8 cellular contexts compared by ENCODE assay signal in genomic region chr3:8301977-8302589, GRCh38.
A peak's percentile ranks its signal among the peaks of the same experiment; 100 is the strongest.
DNase-seq lines count a peak whose midpoint lies in the region; ATAC-seq and TF ChIP-seq lines count a peak whose summit lies in the region.

No MANE protein-coding gene starts in this region.

- H3K36me3 ChIP-seq in HEK293 (ENCODE audit: control insufficient read depth in 2 of 2, insufficient read depth in 1 of 2, low read length in 2 of 2) = no peaks in the 10 kb centered on the region
- no peaks in the 10 kb centered on the region for H3K36me3 ChIP-seq in lung (ENCODE audit: control insufficient read depth in 2 of 2, insufficient read depth in 2 of 2, low read length in 2 of 2)

- H3K27ac ChIP-seq in HEK293 (ENCODE audit: extremely low read depth, low read depth, low read length) = no peak overlapping the region
- H3K27ac ChIP-seq in lung (ENCODE audit: low read depth in 1 of 2, low read length in 1 of 2) = no peak overlapping the region

- H3K4me1 ChIP-seq in HEK293 (ENCODE audit: control insufficient read depth, insufficient read depth, low read length) (no peaks in the 10 kb centered on the region), lung (ENCODE audit: control insufficient read depth in 2 of 2, insufficient read depth in 2 of 2, low read length in 2 of 2) (no peaks in the 10 kb centered on the region)

- peaks cover 14% of the 10 kb centered on the region for H3K4me1 Mint-ChIP-seq in central memory CD8-positive, alpha-beta T cell

- peak; percentile 28 for ATAC-seq in central memory CD8-positive, alpha-beta T cell (replicated peaks; ENCODE audit: extremely low read depth, poor library complexity, severe bottlenecking)
- no peak for ATAC-seq in lung (ENCODE audit: insufficient read depth, low FRiP score)
- ATAC-seq in GM18520 (IDR thresholded peaks at IDR 0.05; ENCODE audit: unreplicated experiment) = no peak

- peak overlapping the region; percentile 56 for H3K27ac Mint-ChIP-seq in central memory CD8-positive, alpha-beta T cell (ENCODE audit: low read depth)

- no peaks in the 10 kb centered on the region for H3K9me3 Mint-ChIP-seq in central memory CD8-positive, alpha-beta T cell

- no peaks in the 10 kb centered on the region for H3K27me3 Mint-ChIP-seq in central memory CD8-positive, alpha-beta T cell

- H3K36me3 Mint-ChIP-seq in central memory CD8-positive, alpha-beta T cell (ENCODE audit: insufficient read depth) = no peaks in the 10 kb centered on the region

- H3K4me3 Mint-ChIP-seq in central memory CD8-positive, alpha-beta T cell = no peak overlapping the region

- peak; percentile 37 for DNase-seq in NCI-H1105 treated with DMSO at 0.1 percent for 48 hours (lab: John Stamatoyannopoulos, UW)
- no peak for DNase-seq in NCI-H1105 (lab: John Stamatoyannopoulos, UW)
- peak; percentile 45 for DNase-seq in NCI-H69 (lab: John Stamatoyannopoulos, UW)
- no peak for DNase-seq in central memory CD8-positive, alpha-beta T cell (ENCODE audit: low spot score in 2 of 2)
- DNase-seq in lung (ENCODE audit: low spot score) = no peak
- DNase-seq in NK-92 treated with Interleukin-12 subunit alpha and Interleukin-12 subunit beta, amount 100 ng/mL, for 24 hours (lab: John Stamatoyannopoulos, UW) = no peak

- TF ChIP-seq CTCF in HEK293 (tag by site-specific recombination; IDR thresholded peaks at IDR 0.05) (0 out of 2 replicates have a peak, but pooled peaks have one; percentile 19), lung (IDR thresholded peaks at IDR 0.05; ENCODE audit: control extremely low read depth, extremely low read depth) (peak; percentile 47)

- CTCF ChIA-PET in HEK293 (lab: Yijun Ruan, JAX) = interaction anchor here (0.5 to 5.5 kb wide), 29 partner anchors 8 to 1027 kb away, joined by 3 to 26 read pairs (median 4); no protein-coding TSS in a partner anchor

- no peak overlapping the region for H3K4me3 ChIP-seq in HEK293 (ENCODE audit: low read depth, low read length)
- no peak overlapping the region for H3K4me3 ChIP-seq in lung

- POLR2A ChIA-PET in HEK293 (lab: Yijun Ruan, JAX) = no interaction called here

- H3K9me3 ChIP-seq in HEK293 (ENCODE audit: control insufficient read depth, insufficient read depth, low read depth, low read length) (no peaks in the 10 kb centered on the region), lung (ENCODE audit: control insufficient read depth in 2 of 2, insufficient read depth in 1 of 2, low read length in 1 of 2) (no peaks in the 10 kb centered on the region)

- 15 to 17% methylated on average over 6 of the region's 6 CpGs for WGBS in lung, 2 donors

- H3K27me3 ChIP-seq in lung (ENCODE audit: control insufficient read depth, insufficient read depth) = no peaks in the 10 kb centered on the region

TF ChIP-seq in HEK293, 187 proteins besides CTCF, POLR2A, EP300 and RAD21:
- TF ChIP-seq ZNF654 (tag by site-specific recombination; IDR thresholded peaks at IDR 0.05; ENCODE audit: low read depth) (peak; percentile 74), ZFP37 (tag by site-specific recombination; IDR thresholded peaks at IDR 0.05) (no peak)
- TF ChIP-seq, protein P1, sequence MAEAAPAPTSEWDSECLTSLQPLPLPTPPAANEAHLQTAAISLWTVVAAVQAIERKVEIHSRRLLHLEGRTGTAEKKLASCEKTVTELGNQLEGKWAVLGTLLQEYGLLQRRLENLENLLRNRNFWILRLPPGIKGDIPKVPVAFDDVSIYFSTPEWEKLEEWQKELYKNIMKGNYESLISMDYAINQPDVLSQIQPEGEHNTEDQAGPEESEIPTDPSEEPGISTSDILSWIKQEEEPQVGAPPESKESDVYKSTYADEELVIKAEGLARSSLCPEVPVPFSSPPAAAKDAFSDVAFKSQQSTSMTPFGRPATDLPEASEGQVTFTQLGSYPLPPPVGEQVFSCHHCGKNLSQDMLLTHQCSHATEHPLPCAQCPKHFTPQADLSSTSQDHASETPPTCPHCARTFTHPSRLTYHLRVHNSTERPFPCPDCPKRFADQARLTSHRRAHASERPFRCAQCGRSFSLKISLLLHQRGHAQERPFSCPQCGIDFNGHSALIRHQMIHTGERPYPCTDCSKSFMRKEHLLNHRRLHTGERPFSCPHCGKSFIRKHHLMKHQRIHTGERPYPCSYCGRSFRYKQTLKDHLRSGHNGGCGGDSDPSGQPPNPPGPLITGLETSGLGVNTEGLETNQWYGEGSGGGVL (tag by site-specific recombination; IDR thresholded peaks at IDR 0.05) = no peak

Comparison
In these comparisons a context has a peak if more than half of its experiments do, and no peak if none do; other contexts are left out.
1. DNase-seq: peak in NCI-H1105 treated with DMSO at 0.1 percent for 48 hours (single experiment) and NCI-H69 (single experiment); none in NCI-H1105 (single experiment), central memory CD8-positive, alpha-beta T cell (0 of 2), lung (single experiment) and NK-92 treated with Interleukin-12 subunit alpha and Interleukin-12 subunit beta, amount 100 ng/mL, for 24 hours (single experiment).